9 cellular contexts compared by ENCODE assay signal in the genomic region with DNA sequence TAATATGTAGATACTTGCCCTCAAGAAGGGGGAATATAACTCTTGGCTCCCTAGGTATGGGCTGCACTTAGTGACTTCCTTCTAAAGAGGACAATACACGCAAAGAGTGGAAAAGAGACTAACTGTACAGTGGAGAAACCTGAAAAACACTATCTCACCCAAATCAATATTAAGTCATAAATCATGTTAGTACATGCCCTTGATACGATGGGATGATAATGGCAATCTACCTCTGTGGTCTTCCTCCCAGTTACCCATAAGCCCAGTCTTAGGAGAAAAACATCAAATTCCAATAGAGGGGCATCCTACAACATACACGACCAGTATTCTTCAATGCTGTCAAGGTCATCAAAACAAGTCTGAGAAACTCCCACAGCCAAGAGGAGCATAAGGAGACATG. TPM values are rescaled to one million over a fixed set of nuclear protein-coding genes. Genes with fewer than 3 reads are reported as not detected.
A peak's percentile ranks its signal among the peaks of the same experiment; 100 is the strongest.
DNase-seq lines count a peak whose midpoint lies in the region; ATAC-seq, FAIRE-seq and TF ChIP-seq lines count a peak whose summit lies in the region.
"Had no signal": no experiment of that assay in that cellular context is flagged by ENCODE, and none has a peak within 500 bp of the region (broad histone marks: within the 10 kb centered on the region; RNA-seq: fewer than 3 reads in every experiment).

No MANE protein-coding gene starts in this region.

- FAIRE-seq in GM12892 (lab: Jason Lieb, UNC) (no peak), HTR-8/SVneo (lab: Jason Lieb, UNC) (no peak)

- H3K9me3 ChIP-seq in cardiac muscle cell (ENCODE audit: low read depth) (no peaks in the 10 kb centered on the region), lower lobe of right lung (no peaks in the 10 kb centered on the region), uterus (no peaks in the 10 kb centered on the region)
- H3K9me3 ChIP-seq: neutrophil had no signal

- ATAC-seq in Right ventricle myocardium superior (ENCODE audit: poor library complexity): no peak
- ATAC-seq in lower lobe of right lung: no peak

- TF ChIP-seq POLR2A in uterus (IDR thresholded peaks at IDR 0.05) (no peak), GM12892 (IDR thresholded peaks at IDR 0.05; ENCODE audit: low read depth, low read length) (no peak)

- peaks cover 10% of the 10 kb centered on the region for H3K4me1 ChIP-seq in cardiac muscle cell (ENCODE audit: low read depth)
- peaks cover 54% of the 10 kb centered on the region for H3K4me1 ChIP-seq in lower lobe of right lung
- peaks cover 0 to 5% of the 10 kb centered on the region in 2 donors for H3K4me1 ChIP-seq in uterus

- DNase-seq in cardiac muscle cell (ENCODE audit: low read depth in 1 of 2, low spot score in 1 of 2) (no peak), Right ventricle myocardium superior (no peak), astrocyte of the cerebellum (ENCODE audit: low read depth) (no peak), lower lobe of right lung (no peak), uterus (no peak), GM12892 (ENCODE audit: insufficient read length) (no peak), HTR-8/SVneo (ENCODE audit: insufficient read length, low spot score) (no peak), AG08396 (ENCODE audit: low spot score) (no peak)

- intact Hi-C loops in Right ventricle myocardium superior (cut with DNase I): no loop called here
- intact Hi-C loops in lower lobe of right lung (cut with DNase I): no loop called here
- intact Hi-C loops in uterus (cut with DNase I; ENCODE audit: low total_unique reads): no loop called here

- H3K4me3 ChIP-seq in cardiac muscle cell: peak overlapping the region; percentile 67
- H3K4me3 ChIP-seq in astrocyte of the cerebellum (ENCODE audit: low read depth, low read length): peak overlapping the region; percentile 91
- H3K4me3 ChIP-seq in lower lobe of right lung: peak overlapping the region; percentile 85
- peak overlapping the region; percentile 84 to 98 for H3K4me3 ChIP-seq in uterus

- in situ Hi-C loops in astrocyte of the cerebellum (cut with HindIII; ENCODE audit: low sequenced_read_pairs): no loop called here

- no peaks in the 10 kb centered on the region for H3K27me3 ChIP-seq in cardiac muscle cell
- H3K27me3 ChIP-seq in lower lobe of right lung (ENCODE audit: low read depth): no peaks in the 10 kb centered on the region
- H3K27me3 ChIP-seq in uterus: no peaks in the 10 kb centered on the region
- H3K27me3 ChIP-seq: neutrophil had no signal

- H3K36me3 ChIP-seq in cardiac muscle cell (no peaks in the 10 kb centered on the region), lower lobe of right lung (no peaks in the 10 kb centered on the region), uterus (no peaks in the 10 kb centered on the region)
- H3K36me3 ChIP-seq: neutrophil had no signal

- H3K27ac ChIP-seq in cardiac muscle cell: no peak overlapping the region
- H3K27ac ChIP-seq in lower lobe of right lung: no peak overlapping the region
- no peak overlapping the region for H3K27ac ChIP-seq in uterus

- TF ChIP-seq CTCF in cardiac muscle cell (IDR thresholded peaks at IDR 0.05; ENCODE audit: low read depth, low read length) (no peak), astrocyte of the cerebellum (IDR thresholded peaks at IDR 0.05; ENCODE audit: low read depth, low read length, missing control alignments) (no peak), lower lobe of right lung (IDR thresholded peaks at IDR 0.05) (no peak), uterus (IDR thresholded peaks at IDR 0.05) (no peak)

RNA-seq across cellular contexts. Expression of gene TRIM26, which starts 1.3 kb away (rescaled TPM):
- 17.2 and 24.4 TPM in 2 replicates for total RNA-seq in cardiac muscle cell
- polyA plus RNA-seq in cardiac muscle cell: 18.0 and 18.8 TPM in 2 replicates
- total RNA-seq in Right ventricle myocardium superior: 17.8 TPM
- 46.0 TPM for total RNA-seq in lower lobe of right lung
- 10 to 100 TPM; 14.9 to 38.1 (median 30.0) TPM for total RNA-seq in uterus
- polyA plus RNA-seq in GM12892 (2012; ENCODE audit: missing spikeins): 22.7 TPM

RNA-seq across cellular contexts. Expression of gene TRIM15, which starts 48.6 kb away (rescaled TPM):
- total RNA-seq in cardiac muscle cell: not detected in 2 replicates
- polyA plus RNA-seq in cardiac muscle cell: not detected in 2 replicates
- not detected for total RNA-seq in Right ventricle myocardium superior
- not detected for total RNA-seq in lower lobe of right lung
- total RNA-seq in uterus: not detected
- polyA plus RNA-seq in GM12892 (2012; ENCODE audit: missing spikeins): not detected

RNA-seq across cellular contexts. Expression of gene TRIM10, which starts 50.9 kb away (rescaled TPM):
- total RNA-seq in cardiac muscle cell: not detected in 2 replicates
- polyA plus RNA-seq in cardiac muscle cell: not detected in 2 replicates
- not detected for total RNA-seq in Right ventricle myocardium superior
- not detected for total RNA-seq in lower lobe of right lung
- total RNA-seq in uterus: under 1 TPM in 1 of 4 donors, not detected in 3; 0.69 TPM
- polyA plus RNA-seq in GM12892 (2012; ENCODE audit: missing spikeins): not detected
